Comparison of ENCODE assay signal across 11 cellular contexts in genomic region chr15:84752700-84753099, GRCh38. TPM values are rescaled to one million over a fixed set of nuclear protein-coding genes. Genes with fewer than 3 reads are reported as not detected.
A peak's percentile ranks its signal among the peaks of the same experiment; 100 is the strongest.
DNase-seq lines count a peak whose midpoint lies in the region; TF ChIP-seq lines count a peak whose summit lies in the region.
"Had no signal": no experiment of that assay in that cellular context is flagged by ENCODE, and none has a peak within 500 bp of the region (broad histone marks: within the 10 kb centered on the region; RNA-seq: fewer than 3 reads in every experiment).

No MANE protein-coding gene starts in this region.

- DNase-seq in activated CD4-positive, alpha-beta T cell treated with anti-CD3 and anti-CD28 coated beads, Interleukin-2, amount 10 ng/mL, durations not matched to agents 7 days and 5 days = no peak
- no peak for DNase-seq in activated CD4-positive, alpha-beta T cell treated with anti-CD3 and anti-CD28 coated beads for 48 hours
- DNase-seq in ascending aorta (ENCODE audit: low spot score in 2 of 2) = no peak
- DNase-seq in kidney glomerular epithelial cell (lab: John Stamatoyannopoulos, UW) = peak; percentile 21
- DNase-seq in T-helper 2 cell treated with Interferon-gamma antibody and Interleukin-4, amounts not matched to agents 5 μg/mL and 100 μg/mL, for 36 hours (ENCODE audit: low spot score) = no peak
- DNase-seq in stimulated activated CD4-positive, alpha-beta T cell treated with anti-CD3 and anti-CD28 coated beads, Interleukin-4, amount 100 ng/mL, for 1 hour = no peak
- no peak for DNase-seq in T-helper 1 cell
- DNase-seq: OCI-M1, WERI-Rb-1 had no signal

- peaks cover 7 to 54% of the 10 kb centered on the region in 2 donors for H3K4me1 ChIP-seq in ascending aorta
- H3K4me1 ChIP-seq in subcutaneous abdominal adipose tissue (ENCODE audit: control insufficient read depth in 5 of 5, insufficient read depth in 5 of 5, low read length in 5 of 5) = peaks cover 7 to 70% (median 48%) of the 10 kb centered on the region in 5 donors

- H3K4me3 ChIP-seq in ascending aorta (peak overlapping the region in 1 of 2 donors; percentile 15), subcutaneous abdominal adipose tissue (ENCODE audit: low read depth in 1 of 5, low read length in 5 of 5) (no peak overlapping the region)
- H3K4me3 ChIP-seq: neural progenitor cell had no signal

- H3K4me1 Mint-ChIP-seq in activated CD4-positive, alpha-beta T cell treated with anti-CD3 and anti-CD28 coated beads, Interleukin-2, amount 10 ng/mL, durations not matched to agents 7 days and 5 days = peaks cover 56% of the 10 kb centered on the region
- peaks cover 37% of the 10 kb centered on the region for H3K4me1 Mint-ChIP-seq in T-helper 2 cell treated with Interferon-gamma antibody and Interleukin-4, amounts not matched to agents 5 μg/mL and 100 μg/mL, for 36 hours (ENCODE audit: low read depth)

- intact Hi-C loops in ascending aorta (cut with DNase I) = no loop called here

- H3K9me3 Mint-ChIP-seq in activated CD4-positive, alpha-beta T cell treated with anti-CD3 and anti-CD28 coated beads, Interleukin-2, amount 10 ng/mL, durations not matched to agents 7 days and 5 days = no peaks in the 10 kb centered on the region
- H3K9me3 Mint-ChIP-seq in T-helper 2 cell treated with Interferon-gamma antibody and Interleukin-4, amounts not matched to agents 5 μg/mL and 100 μg/mL, for 36 hours = no peaks in the 10 kb centered on the region
- H3K9me3 Mint-ChIP-seq: neural progenitor cell had no signal

- peak overlapping the region; percentile 52 to 66 for H3K27ac ChIP-seq in ascending aorta
- peak overlapping the region; percentile 44 for H3K27ac ChIP-seq in subcutaneous abdominal adipose tissue (ENCODE audit: low read depth, low read length)
- H3K27ac ChIP-seq: neural progenitor cell, WERI-Rb-1 had no signal

- H3K27me3 ChIP-seq in ascending aorta (no peaks in the 10 kb centered on the region), subcutaneous abdominal adipose tissue (ENCODE audit: control insufficient read depth in 5 of 5, insufficient read depth in 4 of 5, low read length in 5 of 5) (no peaks in the 10 kb centered on the region)
- H3K27me3 ChIP-seq: neural progenitor cell had no signal

- no peaks in the 10 kb centered on the region for H3K27me3 Mint-ChIP-seq in activated CD4-positive, alpha-beta T cell treated with anti-CD3 and anti-CD28 coated beads, Interleukin-2, amount 10 ng/mL, durations not matched to agents 7 days and 5 days
- H3K27me3 Mint-ChIP-seq in T-helper 2 cell treated with Interferon-gamma antibody and Interleukin-4, amounts not matched to agents 5 μg/mL and 100 μg/mL, for 36 hours (ENCODE audit: low read depth) = no peaks in the 10 kb centered on the region

- H3K36me3 ChIP-seq in ascending aorta (no peaks in the 10 kb centered on the region), subcutaneous abdominal adipose tissue (ENCODE audit: control insufficient read depth in 5 of 5, insufficient read depth in 5 of 5, low read length in 5 of 5) (no peaks in the 10 kb centered on the region)
- H3K36me3 ChIP-seq: neural progenitor cell had no signal

- H3K4me3 Mint-ChIP-seq in activated CD4-positive, alpha-beta T cell treated with anti-CD3 and anti-CD28 coated beads, Interleukin-2, amount 10 ng/mL, durations not matched to agents 7 days and 5 days = no peak overlapping the region
- no peak overlapping the region for H3K4me3 Mint-ChIP-seq in T-helper 2 cell treated with Interferon-gamma antibody and Interleukin-4, amounts not matched to agents 5 μg/mL and 100 μg/mL, for 36 hours
- H3K4me3 Mint-ChIP-seq: neural progenitor cell had no signal

- peaks cover 38% of the 10 kb centered on the region for H3K36me3 Mint-ChIP-seq in activated CD4-positive, alpha-beta T cell treated with anti-CD3 and anti-CD28 coated beads, Interleukin-2, amount 10 ng/mL, durations not matched to agents 7 days and 5 days (ENCODE audit: low read depth)
- peaks cover 31% of the 10 kb centered on the region for H3K36me3 Mint-ChIP-seq in T-helper 2 cell treated with Interferon-gamma antibody and Interleukin-4, amounts not matched to agents 5 μg/mL and 100 μg/mL, for 36 hours (ENCODE audit: low read depth)

- TF ChIP-seq CTCF in ascending aorta (IDR thresholded peaks at IDR 0.05) = no peak

- peak overlapping the region in 2 of 5 donors; percentile 6 to 38 for H3K9ac ChIP-seq in subcutaneous abdominal adipose tissue (ENCODE audit: low read length in 5 of 5)
- H3K9ac ChIP-seq: neural progenitor cell had no signal

- POLR2A ChIA-PET in activated CD4-positive, alpha-beta T cell treated with anti-CD3 and anti-CD28 coated beads, Interleukin-2, amount 10 ng/mL, durations not matched to agents 7 days and 5 days (lab: Charles Lee) = no interaction called here

- H3K9me3 ChIP-seq in ascending aorta (no peaks in the 10 kb centered on the region), subcutaneous abdominal adipose tissue (ENCODE audit: control insufficient read depth in 5 of 5, low read length in 5 of 5) (no peaks in the 10 kb centered on the region)

- H3K27ac Mint-ChIP-seq in activated CD4-positive, alpha-beta T cell treated with anti-CD3 and anti-CD28 coated beads, Interleukin-2, amount 10 ng/mL, durations not matched to agents 7 days and 5 days = peak overlapping the region; percentile 32
- H3K27ac Mint-ChIP-seq in T-helper 2 cell treated with Interferon-gamma antibody and Interleukin-4, amounts not matched to agents 5 μg/mL and 100 μg/mL, for 36 hours = no peak overlapping the region
- H3K27ac Mint-ChIP-seq: neural progenitor cell had no signal

- CTCF ChIA-PET in activated CD4-positive, alpha-beta T cell treated with anti-CD3 and anti-CD28 coated beads, Interleukin-2, amount 10 ng/mL, durations not matched to agents 7 days and 5 days (lab: Charles Lee) = interaction anchor here (1.0 kb wide), 1 partner anchor 18 kb away, joined by 3 read pairs; no protein-coding TSS in a partner anchor

RNA-seq across cellular contexts. Expression of gene ZNF592, which starts 4.3 kb away (rescaled TPM):
- total RNA-seq in activated CD4-positive, alpha-beta T cell treated with anti-CD3 and anti-CD28 coated beads, Interleukin-2, amount 10 ng/mL, durations not matched to agents 7 days and 5 days = 10 to 100 TPM; 44.3 to 51.9 TPM
- 36.1 TPM for total RNA-seq in ascending aorta

RNA-seq across cellular contexts. Expression of gene SEC11A, which starts 36.8 kb away (rescaled TPM):
- total RNA-seq in activated CD4-positive, alpha-beta T cell treated with anti-CD3 and anti-CD28 coated beads, Interleukin-2, amount 10 ng/mL, durations not matched to agents 7 days and 5 days = 100 to 1,000 TPM; 110 to 119 TPM
- total RNA-seq in ascending aorta = 31.6 TPM
